Comparison of ENCODE assay signal across 27 cellular contexts in the genomic region with DNA sequence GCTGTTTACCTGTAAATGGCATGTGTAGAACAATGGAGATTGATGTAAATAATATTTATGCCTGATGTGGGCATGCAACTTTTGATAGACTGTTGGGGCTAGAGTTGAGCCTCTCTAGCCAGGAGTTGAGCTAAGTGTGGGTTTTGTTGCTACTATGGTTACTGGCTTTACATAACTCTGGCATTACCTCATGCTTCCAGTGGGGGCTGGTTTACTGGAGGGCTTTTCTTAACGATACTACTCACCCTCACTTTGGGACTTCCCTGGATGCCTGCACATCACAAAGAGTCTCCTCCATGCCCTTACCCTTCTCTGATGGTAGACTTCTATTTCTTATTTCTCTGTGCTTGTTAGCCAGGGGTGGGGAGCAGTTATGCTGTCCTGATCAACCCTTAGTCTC.
"Had no signal": no experiment of that assay in that cellular context is flagged by ENCODE, and none has a peak within 500 bp of the region (broad histone marks: within the 10 kb centered on the region; RNA-seq: fewer than 3 reads in every experiment).

No MANE protein-coding gene starts in this region.

- ATAC-seq: esophagus mucosa; foreskin keratinocyte; heart left ventricle; right lobe of liver; stimulated activated effector memory CD8-positive, alpha-beta T cell treated with anti-CD3 and anti-CD28 coated beads, Interleukin-12 subunit alpha, Interleukin-12 subunit beta, amount 100 ng/mL, for 72 hours had no signal

- H3K36me3 ChIP-seq: ascending aorta, brain microvascular endothelial cell, heart left ventricle, left ventricle myocardium inferior, neutrophil, right lobe of liver, vagina had no signal

- H3K27ac ChIP-seq: ascending aorta, brain microvascular endothelial cell, foreskin keratinocyte, heart left ventricle, left ventricle myocardium inferior, neutrophil, right lobe of liver, vagina had no signal

- H3K27me3 Mint-ChIP-seq: naive B cell; stimulated activated naive CD8-positive, alpha-beta T cell treated with anti-CD3 and anti-CD28 coated beads, Interleukin-15, Interleukin-2, amounts not matched to agents 100 ng/mL and 50 ng/mL, for 24 hours had no signal

- H3K27me3 ChIP-seq: ascending aorta, brain microvascular endothelial cell, foreskin keratinocyte, neutrophil, vagina had no signal

- H3K4me3 ChIP-seq: ascending aorta, heart left ventricle, left ventricle myocardium inferior, lung, right lobe of liver, vagina had no signal

- DNase-seq: activated CD4-positive, alpha-beta T cell treated with anti-CD3 and anti-CD28 coated beads for 4 hours; activated CD4-positive, alpha-beta T cell treated with anti-CD3 and anti-CD28 coated beads, Interleukin-2, amount 50 U/mL, for 48 hours; activated CD8-positive, alpha-beta memory T cell treated with anti-CD3 and anti-CD28 coated beads for 24 hours; activated effector memory CD4-positive, alpha-beta T cell treated with anti-CD3 and anti-CD28 coated beads, Interleukin-2, amount 50 U/mL, for 16 hours; activated naive CD4-positive, alpha-beta T cell treated with anti-CD3 and anti-CD28 coated beads for 36 hours; activated naive CD8-positive, alpha-beta T cell treated with anti-CD3 and anti-CD28 coated beads, Interleukin-2, amount 10 ng/mL, durations not matched to agents 7 days and 5 days; activated T-cell treated with anti-CD3 and anti-CD28 coated beads, Interleukin-2, amount 50 U/mL, for 1 hour; brain microvascular endothelial cell; central memory CD4-positive, alpha-beta T cell; foreskin keratinocyte; heart left ventricle; hypothalamus; left ventricle myocardium inferior; naive B cell; nephron progenitor cell; right lobe of liver; stimulated activated CD4-positive, alpha-beta T cell treated with anti-CD3 and anti-CD28 coated beads, Interleukin-12 subunit alpha, Interleukin-12 subunit beta, amount 100 ng/mL, for 4 hours; stimulated activated CD4-positive, alpha-beta T cell treated with anti-CD3 and anti-CD28 coated beads, Interleukin-4, amount 100 ng/mL, for 1 hour had no signal

- H3K4me3 Mint-ChIP-seq: activated naive CD4-positive, alpha-beta T cell treated with anti-CD3 and anti-CD28 coated beads for 36 hours; activated naive CD8-positive, alpha-beta T cell treated with anti-CD3 and anti-CD28 coated beads, Interleukin-2, amount 10 ng/mL, durations not matched to agents 7 days and 5 days; activated T-helper 1 cell treated with anti-CD3 and anti-CD28 coated beads, Interleukin-12 subunit alpha, Interleukin-12 subunit beta, Interleukin-2, Interleukin-4 antibody, amounts not matched to agents 30 ng/mL and 10 ng/mL and 1 ng/mL, durations not matched to agents 14 hours and 24 hours and 36 hours; naive B cell; nephron progenitor cell; stimulated activated effector memory CD8-positive, alpha-beta T cell treated with anti-CD3 and anti-CD28 coated beads, Interleukin-12 subunit alpha, Interleukin-12 subunit beta, amount 100 ng/mL, for 72 hours; stimulated activated naive CD8-positive, alpha-beta T cell treated with anti-CD3 and anti-CD28 coated beads, Interleukin-15, Interleukin-2, amounts not matched to agents 100 ng/mL and 50 ng/mL, for 24 hours; type B pancreatic cell had no signal

- H3K27ac Mint-ChIP-seq: activated naive CD4-positive, alpha-beta T cell treated with anti-CD3 and anti-CD28 coated beads for 36 hours; activated naive CD8-positive, alpha-beta T cell treated with anti-CD3 and anti-CD28 coated beads, Interleukin-2, amount 10 ng/mL, durations not matched to agents 7 days and 5 days; activated T-helper 1 cell treated with anti-CD3 and anti-CD28 coated beads, Interleukin-12 subunit alpha, Interleukin-12 subunit beta, Interleukin-2, Interleukin-4 antibody, amounts not matched to agents 30 ng/mL and 10 ng/mL and 1 ng/mL, durations not matched to agents 14 hours and 24 hours and 36 hours; naive B cell; nephron progenitor cell; stimulated activated effector memory CD8-positive, alpha-beta T cell treated with anti-CD3 and anti-CD28 coated beads, Interleukin-12 subunit alpha, Interleukin-12 subunit beta, amount 100 ng/mL, for 72 hours; stimulated activated naive CD8-positive, alpha-beta T cell treated with anti-CD3 and anti-CD28 coated beads, Interleukin-15, Interleukin-2, amounts not matched to agents 100 ng/mL and 50 ng/mL, for 24 hours; type B pancreatic cell had no signal

- H3K9me3 Mint-ChIP-seq: type B pancreatic cell had no signal

- H3K4me1 Mint-ChIP-seq: activated naive CD8-positive, alpha-beta T cell treated with anti-CD3 and anti-CD28 coated beads, Interleukin-2, amount 10 ng/mL, durations not matched to agents 7 days and 5 days; naive B cell; nephron progenitor cell; stimulated activated effector memory CD8-positive, alpha-beta T cell treated with anti-CD3 and anti-CD28 coated beads, Interleukin-12 subunit alpha, Interleukin-12 subunit beta, amount 100 ng/mL, for 72 hours had no signal

- H3K36me3 Mint-ChIP-seq: activated naive CD8-positive, alpha-beta T cell treated with anti-CD3 and anti-CD28 coated beads, Interleukin-2, amount 10 ng/mL, durations not matched to agents 7 days and 5 days; naive B cell; stimulated activated effector memory CD8-positive, alpha-beta T cell treated with anti-CD3 and anti-CD28 coated beads, Interleukin-12 subunit alpha, Interleukin-12 subunit beta, amount 100 ng/mL, for 72 hours; type B pancreatic cell had no signal

- H3K4me1 ChIP-seq: ascending aorta, foreskin keratinocyte, heart left ventricle, left ventricle myocardium inferior, right lobe of liver, vagina had no signal
